ENCODE assay signal across 3 cellular contexts in the genomic region with DNA sequence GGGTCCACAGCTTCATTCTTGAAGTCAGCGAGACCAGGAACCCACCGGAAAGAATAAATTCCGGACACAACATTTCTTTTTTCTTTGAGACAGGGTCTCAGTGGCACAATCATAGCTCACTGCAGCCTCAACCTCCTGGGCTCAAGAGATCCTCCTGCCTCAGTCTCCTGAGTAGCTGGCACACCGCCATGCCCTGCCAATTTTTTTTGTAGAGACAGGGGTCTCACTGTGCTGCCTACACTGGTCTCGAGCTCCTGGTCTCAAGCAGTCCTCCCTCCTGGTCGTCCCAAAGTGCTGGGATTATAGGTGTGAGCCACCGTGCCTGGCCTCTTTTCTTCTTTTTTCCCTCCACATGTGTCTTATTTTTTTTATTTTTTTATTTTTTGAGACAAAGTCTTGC.
A peak's percentile ranks its signal among the peaks of the same experiment; 100 is the strongest.
TF ChIP-seq lines count a peak whose summit lies in the region.

No MANE protein-coding gene starts in this region.

TF ChIP-seq in HepG2, 621 proteins besides CTCF, POLR2A, EP300 and RAD21:
- TF ChIP-seq, protein P1, sequence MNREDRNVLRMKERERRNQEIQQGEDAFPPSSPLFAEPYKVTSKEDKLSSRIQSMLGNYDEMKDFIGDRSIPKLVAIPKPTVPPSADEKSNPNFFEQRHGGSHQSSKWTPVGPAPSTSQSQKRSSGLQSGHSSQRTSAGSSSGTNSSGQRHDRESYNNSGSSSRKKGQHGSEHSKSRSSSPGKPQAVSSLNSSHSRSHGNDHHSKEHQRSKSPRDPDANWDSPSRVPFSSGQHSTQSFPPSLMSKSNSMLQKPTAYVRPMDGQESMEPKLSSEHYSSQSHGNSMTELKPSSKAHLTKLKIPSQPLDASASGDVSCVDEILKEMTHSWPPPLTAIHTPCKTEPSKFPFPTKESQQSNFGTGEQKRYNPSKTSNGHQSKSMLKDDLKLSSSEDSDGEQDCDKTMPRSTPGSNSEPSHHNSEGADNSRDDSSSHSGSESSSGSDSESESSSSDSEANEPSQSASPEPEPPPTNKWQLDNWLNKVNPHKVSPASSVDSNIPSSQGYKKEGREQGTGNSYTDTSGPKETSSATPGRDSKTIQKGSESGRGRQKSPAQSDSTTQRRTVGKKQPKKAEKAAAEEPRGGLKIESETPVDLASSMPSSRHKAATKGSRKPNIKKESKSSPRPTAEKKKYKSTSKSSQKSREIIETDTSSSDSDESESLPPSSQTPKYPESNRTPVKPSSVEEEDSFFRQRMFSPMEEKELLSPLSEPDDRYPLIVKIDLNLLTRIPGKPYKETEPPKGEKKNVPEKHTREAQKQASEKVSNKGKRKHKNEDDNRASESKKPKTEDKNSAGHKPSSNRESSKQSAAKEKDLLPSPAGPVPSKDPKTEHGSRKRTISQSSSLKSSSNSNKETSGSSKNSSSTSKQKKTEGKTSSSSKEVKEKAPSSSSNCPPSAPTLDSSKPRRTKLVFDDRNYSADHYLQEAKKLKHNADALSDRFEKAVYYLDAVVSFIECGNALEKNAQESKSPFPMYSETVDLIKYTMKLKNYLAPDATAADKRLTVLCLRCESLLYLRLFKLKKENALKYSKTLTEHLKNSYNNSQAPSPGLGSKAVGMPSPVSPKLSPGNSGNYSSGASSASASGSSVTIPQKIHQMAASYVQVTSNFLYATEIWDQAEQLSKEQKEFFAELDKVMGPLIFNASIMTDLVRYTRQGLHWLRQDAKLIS (CRISPR knock-in tag; IDR thresholded peaks at IDR 0.05), result no peak
- TF ChIP-seq NR2F2 (IDR thresholded peaks at IDR 0.05; ENCODE audit: borderline replicate concordance, low read depth), result no peak
- TF ChIP-seq HMG20A (CRISPR knock-in tag; IDR thresholded peaks at IDR 0.05; ENCODE audit: borderline replicate concordance), result no peak
- TF ChIP-seq SOX5 (CRISPR knock-in tag; IDR thresholded peaks at IDR 0.05; ENCODE audit: borderline replicate concordance), result no peak
- TF ChIP-seq, protein P2, sequence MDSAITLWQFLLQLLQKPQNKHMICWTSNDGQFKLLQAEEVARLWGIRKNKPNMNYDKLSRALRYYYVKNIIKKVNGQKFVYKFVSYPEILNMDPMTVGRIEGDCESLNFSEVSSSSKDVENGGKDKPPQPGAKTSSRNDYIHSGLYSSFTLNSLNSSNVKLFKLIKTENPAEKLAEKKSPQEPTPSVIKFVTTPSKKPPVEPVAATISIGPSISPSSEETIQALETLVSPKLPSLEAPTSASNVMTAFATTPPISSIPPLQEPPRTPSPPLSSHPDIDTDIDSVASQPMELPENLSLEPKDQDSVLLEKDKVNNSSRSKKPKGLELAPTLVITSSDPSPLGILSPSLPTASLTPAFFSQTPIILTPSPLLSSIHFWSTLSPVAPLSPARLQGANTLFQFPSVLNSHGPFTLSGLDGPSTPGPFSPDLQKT (CRISPR knock-in tag; IDR thresholded peaks at IDR 0.05; ENCODE audit: borderline replicate concordance), result no peak
- TF ChIP-seq SRSF4 (IDR thresholded peaks at IDR 0.05; ENCODE audit: low read depth, low read length, poor library complexity, severe bottlenecking), result no peak
- TF ChIP-seq, protein P3, sequence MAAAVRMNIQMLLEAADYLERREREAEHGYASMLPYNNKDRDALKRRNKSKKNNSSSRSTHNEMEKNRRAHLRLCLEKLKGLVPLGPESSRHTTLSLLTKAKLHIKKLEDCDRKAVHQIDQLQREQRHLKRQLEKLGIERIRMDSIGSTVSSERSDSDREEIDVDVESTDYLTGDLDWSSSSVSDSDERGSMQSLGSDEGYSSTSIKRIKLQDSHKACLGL (CRISPR knock-in tag; IDR thresholded peaks at IDR 0.05), result no peak
- TF ChIP-seq KDM4B (CRISPR knock-in tag; IDR thresholded peaks at IDR 0.05), result no peak
- no peak for TF ChIP-seq KMT2B (CRISPR knock-in tag; IDR thresholded peaks at IDR 0.05)
- TF ChIP-seq ZNF510 (CRISPR knock-in tag; IDR thresholded peaks at IDR 0.05; ENCODE audit: low read depth), result no peak
- TF ChIP-seq ZNF34 (CRISPR knock-in tag; IDR thresholded peaks at IDR 0.05; ENCODE audit: borderline replicate concordance), result no peak
- TF ChIP-seq ONECUT2 (CRISPR knock-in tag; IDR thresholded peaks at IDR 0.05), result no peak
- no peak for TF ChIP-seq ZMYM4 (CRISPR knock-in tag; IDR thresholded peaks at IDR 0.05)
- no peak for TF ChIP-seq TEAD3 (CRISPR knock-in tag; optimal IDR thresholded peaks at IDR 0.05; ENCODE audit: borderline replicate concordance)
- no peak for TF ChIP-seq MTA1 (CRISPR knock-in tag; IDR thresholded peaks at IDR 0.05; ENCODE audit: borderline replicate concordance)

TF ChIP-seq in K562, 482 proteins besides CTCF, POLR2A, EP300 and RAD21:
- TF ChIP-seq LARP7 (IDR thresholded peaks at IDR 0.05) (0 out of 2 replicates have a peak, but pooled peaks have one; percentile 42), NFIC (IDR thresholded peaks at IDR 0.05) (peak; percentile 60)
- TF ChIP-seq, protein P4, sequence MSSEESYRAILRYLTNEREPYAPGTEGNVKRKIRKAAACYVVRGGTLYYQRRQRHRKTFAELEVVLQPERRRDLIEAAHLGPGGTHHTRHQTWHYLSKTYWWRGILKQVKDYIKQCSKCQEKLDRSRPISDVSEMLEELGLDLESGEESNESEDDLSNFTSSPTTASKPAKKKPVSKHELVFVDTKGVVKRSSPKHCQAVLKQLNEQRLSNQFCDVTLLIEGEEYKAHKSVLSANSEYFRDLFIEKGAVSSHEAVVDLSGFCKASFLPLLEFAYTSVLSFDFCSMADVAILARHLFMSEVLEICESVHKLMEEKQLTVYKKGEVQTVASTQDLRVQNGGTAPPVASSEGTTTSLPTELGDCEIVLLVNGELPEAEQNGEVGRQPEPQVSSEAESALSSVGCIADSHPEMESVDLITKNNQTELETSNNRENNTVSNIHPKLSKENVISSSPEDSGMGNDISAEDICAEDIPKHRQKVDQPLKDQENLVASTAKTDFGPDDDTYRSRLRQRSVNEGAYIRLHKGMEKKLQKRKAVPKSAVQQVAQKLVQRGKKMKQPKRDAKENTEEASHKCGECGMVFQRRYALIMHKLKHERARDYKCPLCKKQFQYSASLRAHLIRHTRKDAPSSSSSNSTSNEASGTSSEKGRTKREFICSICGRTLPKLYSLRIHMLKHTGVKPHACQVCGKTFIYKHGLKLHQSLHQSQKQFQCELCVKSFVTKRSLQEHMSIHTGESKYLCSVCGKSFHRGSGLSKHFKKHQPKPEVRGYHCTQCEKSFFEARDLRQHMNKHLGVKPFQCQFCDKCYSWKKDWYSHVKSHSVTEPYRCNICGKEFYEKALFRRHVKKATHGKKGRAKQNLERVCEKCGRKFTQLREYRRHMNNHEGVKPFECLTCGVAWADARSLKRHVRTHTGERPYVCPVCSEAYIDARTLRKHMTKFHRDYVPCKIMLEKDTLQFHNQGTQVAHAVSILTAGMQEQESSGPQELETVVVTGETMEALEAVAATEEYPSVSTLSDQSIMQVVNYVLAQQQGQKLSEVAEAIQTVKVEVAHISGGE (CRISPR knock-in tag; IDR thresholded peaks at IDR 0.05), result no peak
- TF ChIP-seq, protein P5, sequence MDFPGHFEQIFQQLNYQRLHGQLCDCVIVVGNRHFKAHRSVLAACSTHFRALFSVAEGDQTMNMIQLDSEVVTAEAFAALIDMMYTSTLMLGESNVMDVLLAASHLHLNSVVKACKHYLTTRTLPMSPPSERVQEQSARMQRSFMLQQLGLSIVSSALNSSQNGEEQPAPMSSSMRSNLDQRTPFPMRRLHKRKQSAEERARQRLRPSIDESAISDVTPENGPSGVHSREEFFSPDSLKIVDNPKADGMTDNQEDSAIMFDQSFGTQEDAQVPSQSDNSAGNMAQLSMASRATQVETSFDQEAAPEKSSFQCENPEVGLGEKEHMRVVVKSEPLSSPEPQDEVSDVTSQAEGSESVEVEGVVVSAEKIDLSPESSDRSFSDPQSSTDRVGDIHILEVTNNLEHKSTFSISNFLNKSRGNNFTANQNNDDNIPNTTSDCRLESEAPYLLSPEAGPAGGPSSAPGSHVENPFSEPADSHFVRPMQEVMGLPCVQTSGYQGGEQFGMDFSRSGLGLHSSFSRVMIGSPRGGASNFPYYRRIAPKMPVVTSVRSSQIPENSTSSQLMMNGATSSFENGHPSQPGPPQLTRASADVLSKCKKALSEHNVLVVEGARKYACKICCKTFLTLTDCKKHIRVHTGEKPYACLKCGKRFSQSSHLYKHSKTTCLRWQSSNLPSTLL (IDR thresholded peaks at IDR 0.05), result no peak

TF ChIP-seq in HEK293T, 16 proteins besides CTCF, POLR2A, EP300 and RAD21:
- TF ChIP-seq ARNT (IDR thresholded peaks at IDR 0.05), result no peak
- TF ChIP-seq FOXM1 (IDR thresholded peaks at IDR 0.05; ENCODE audit: borderline replicate concordance), result no peak
- no peak for TF ChIP-seq ELF4 (IDR thresholded peaks at IDR 0.05)
- TF ChIP-seq ZNF384 (IDR thresholded peaks at IDR 0.05), result no peak
- TF ChIP-seq SP1 (IDR thresholded peaks at IDR 0.05), result no peak
- no peak for TF ChIP-seq NFRKB (IDR thresholded peaks at IDR 0.05)
- no peak for TF ChIP-seq BHLHE40 (IDR thresholded peaks at IDR 0.05; ENCODE audit: borderline replicate concordance)
- TF ChIP-seq LEF1 (IDR thresholded peaks at IDR 0.05; ENCODE audit: borderline replicate concordance), result no peak
- TF ChIP-seq TARDBP (IDR thresholded peaks at IDR 0.05), result no peak
- no peak for TF ChIP-seq FOXK2 (IDR thresholded peaks at IDR 0.05)
- no peak for TF ChIP-seq SUZ12 (IDR thresholded peaks at IDR 0.05)
